In genomic region chr7:28711096-28711495, GRCh38 we compare ENCODE assay signal across 19 cellular contexts.
DNase-seq lines count a peak whose midpoint lies in the region; ATAC-seq and TF ChIP-seq lines count a peak whose summit lies in the region.
"Had no signal": no experiment of that assay in that cellular context is flagged by ENCODE, and none has a peak within 500 bp of the region (broad histone marks: within the 10 kb centered on the region; RNA-seq: fewer than 3 reads in every experiment).

No MANE protein-coding gene starts in this region.

- H3K27me3 Mint-ChIP-seq in Calu3 (ENCODE audit: unreplicated experiment) (no peaks in the 10 kb centered on the region), neural crest cell (ENCODE audit: low read depth) (no peaks in the 10 kb centered on the region)

- no peaks in the 10 kb centered on the region for H3K36me3 Mint-ChIP-seq in Calu3 (ENCODE audit: insufficient read depth, unreplicated experiment)
- H3K36me3 Mint-ChIP-seq in neural crest cell (ENCODE audit: low read depth) = no peaks in the 10 kb centered on the region
- H3K36me3 Mint-ChIP-seq: IgD-negative memory B cell had no signal

- H3K9me3 Mint-ChIP-seq in Calu3 (ENCODE audit: low read depth, unreplicated experiment) (no peaks in the 10 kb centered on the region), neural crest cell (no peaks in the 10 kb centered on the region)
- H3K9me3 Mint-ChIP-seq: IgD-negative memory B cell had no signal

- H3K4me1 Mint-ChIP-seq in Calu3 (ENCODE audit: low read depth, unreplicated experiment) (no peaks in the 10 kb centered on the region), neural crest cell (peaks cover 33% of the 10 kb centered on the region)

- H3K4me3 Mint-ChIP-seq in Calu3 (ENCODE audit: low read depth, unreplicated experiment) (no peak overlapping the region), neural crest cell (no peak overlapping the region)
- H3K4me3 Mint-ChIP-seq: IgD-negative memory B cell had no signal

- no peak for TF ChIP-seq CTCF in Calu3 (IDR thresholded peaks at IDR 0.05; ENCODE audit: unreplicated experiment)
- TF ChIP-seq CTCF in gastroesophageal sphincter (IDR thresholded peaks at IDR 0.05) = no peak
- TF ChIP-seq CTCF in neural crest cell (conservative IDR thresholded peaks at IDR 0.05) = no peak

- no peaks in the 10 kb centered on the region for H3K27me3 ChIP-seq in adipocyte (replicated peaks; ENCODE audit: control insufficient read depth, insufficient read depth, low read length)
- H3K27me3 ChIP-seq in gastroesophageal sphincter = no peaks in the 10 kb centered on the region

- H3K27ac Mint-ChIP-seq in Calu3 (ENCODE audit: unreplicated experiment) (peak overlapping the region; percentile 1), neural crest cell (ENCODE audit: unreplicated experiment) (peak overlapping the region; percentile 45)
- H3K27ac Mint-ChIP-seq: IgD-negative memory B cell had no signal

- no TSS peak for BruUV-seq in Calu3 (replicated peaks; lab: Mats Ljungman, UMichigan)

- CTCF ChIA-PET in Calu3 (lab: Charles Lee) = interaction anchor here (1.3 kb wide), 1 partner anchor 10 kb away, joined by 3 read pairs; no protein-coding TSS in a partner anchor

- H3K4me1 ChIP-seq in adipocyte (ENCODE audit: control insufficient read depth, insufficient read depth, low read length) (peaks cover 33% of the 10 kb centered on the region), gastroesophageal sphincter (peaks cover 0 to 5% (median 2%) of the 10 kb centered on the region in 3 donors)

- ATAC-seq in gastroesophageal sphincter = no peak

- no peak for TF ChIP-seq EP300 in gastroesophageal sphincter (IDR thresholded peaks at IDR 0.05)

- intact Hi-C loops in Calu3 (cut with micrococcal nuclease; ENCODE audit: unreplicated experiment) = no loop called here

- peak overlapping the region in 3 of 4 donors; percentile 30 to 38 (median 38) for H3K27ac ChIP-seq in gastroesophageal sphincter
- H3K27ac ChIP-seq: C4-2B, HL-60 had no signal

- 48 to 53% methylated on average over 2 to 3 of the region's 3 CpGs for WGBS in gastroesophageal sphincter (ENCODE audit: low coverage in 1 of 2), 2 donors

- H3K9ac ChIP-seq in adipocyte (ENCODE audit: low read length) = peak overlapping the region; percentile 1

- H3K4me3 ChIP-seq in adipocyte (ENCODE audit: low read length) (peak overlapping the region; percentile 49), gastroesophageal sphincter (no peak overlapping the region)
- H3K4me3 ChIP-seq: HAP-1 had no signal

- H3K9me3 ChIP-seq in adipocyte (ENCODE audit: control insufficient read depth, low read length) = no peaks in the 10 kb centered on the region
- H3K9me3 ChIP-seq in gastroesophageal sphincter = no peaks in the 10 kb centered on the region
- H3K9me3 ChIP-seq: HAP-1 had no signal

- H3K36me3 ChIP-seq in adipocyte (ENCODE audit: control insufficient read depth, insufficient read depth, low read length, severe bottlenecking) (no peaks in the 10 kb centered on the region), gastroesophageal sphincter (no peaks in the 10 kb centered on the region)
- H3K36me3 ChIP-seq: HAP-1 had no signal

- no peak for TF ChIP-seq POLR2A in gastroesophageal sphincter (IDR thresholded peaks at IDR 0.05)

- DNase-seq in Calu3 (no peak), adipocyte (ENCODE audit: low read depth) (no peak), neural crest cell (ENCODE audit: low read depth, low spot score) (no peak), HCEC 1CT (no peak)
- DNase-seq in activated T-cell treated with anti-CD3 and anti-CD28 coated beads, Interleukin-2, amount 50 U/mL, for 48 hours = no peak
- no peak for DNase-seq in stimulated activated CD4-positive, alpha-beta T cell treated with anti-CD3 and anti-CD28 coated beads, Interleukin-4, amount 100 ng/mL, for 1 hour
- DNase-seq: DMS153, EL, Kasumi-1, MM.1S, NCI-H1092 treated with DMSO at 0.1 percent for 48 hours, NCI-H2081 treated with DMSO at 0.1 percent for 48 hours, NCI-H2227 treated with DMSO at 0.1 percent for 48 hours, SHP77 treated with DMSO at 0.1 percent for 48 hours had no signal
